ENCODE assay signal across 1 cellular context in genomic region chr20:25525857-25526256, GRCh38.
TF ChIP-seq lines count a peak whose summit lies in the region.

No MANE protein-coding gene starts in this region.

TF ChIP-seq in HepG2, 621 proteins besides CTCF, POLR2A, EP300 and RAD21 (continued from another document and continues in another):
- TF ChIP-seq ZNF770 (CRISPR knock-in tag; IDR thresholded peaks at IDR 0.05): no peak
- no peak for TF ChIP-seq ZKSCAN5 (CRISPR knock-in tag; IDR thresholded peaks at IDR 0.05)
- TF ChIP-seq ZNF772 (CRISPR knock-in tag; IDR thresholded peaks at IDR 0.05): no peak; the same call in 1 of the 2 replicates
- TF ChIP-seq ZBTB8A (CRISPR knock-in tag; IDR thresholded peaks at IDR 0.05; ENCODE audit: borderline replicate concordance, low read depth): no peak
- TF ChIP-seq ZNF260 (CRISPR knock-in tag; IDR thresholded peaks at IDR 0.05; ENCODE audit: borderline replicate concordance, low read depth): no peak
- TF ChIP-seq DBP (CRISPR knock-in tag; IDR thresholded peaks at IDR 0.05; ENCODE audit: not compliant biosample characterization): no peak
- TF ChIP-seq ZNF614 (CRISPR knock-in tag; IDR thresholded peaks at IDR 0.05; ENCODE audit: borderline replicate concordance): no peak
- TF ChIP-seq NFATC3 (CRISPR knock-in tag; IDR thresholded peaks at IDR 0.05): no peak
- TF ChIP-seq CENPX (CRISPR knock-in tag; IDR thresholded peaks at IDR 0.05): no peak
- TF ChIP-seq ZFP90 (CRISPR knock-in tag; IDR thresholded peaks at IDR 0.05; ENCODE audit: borderline replicate concordance): no peak
- no peak for TF ChIP-seq ZNF407 (CRISPR knock-in tag; IDR thresholded peaks at IDR 0.05; ENCODE audit: not compliant biosample characterization)
- no peak for TF ChIP-seq ZNF446 (CRISPR knock-in tag; IDR thresholded peaks at IDR 0.05)
- peak; percentile 64; the same call in 1 of the 2 replicates for TF ChIP-seq ZNF292 (CRISPR knock-in tag; IDR thresholded peaks at IDR 0.05; ENCODE audit: borderline replicate concordance, low read depth)
- no peak for TF ChIP-seq ZNF101 (CRISPR knock-in tag; IDR thresholded peaks at IDR 0.05; ENCODE audit: borderline replicate concordance, low read depth)
- TF ChIP-seq RFXANK (CRISPR knock-in tag; IDR thresholded peaks at IDR 0.05): no peak
- TF ChIP-seq TARDBP (CRISPR knock-in tag; IDR thresholded peaks at IDR 0.05): peak; percentile 74; the same call in 1 of the 2 replicates
- TF ChIP-seq HNRNPUL1 (IDR thresholded peaks at IDR 0.05; ENCODE audit: low read depth, low read length): no peak
- peak; percentile 75; the same call in 1 of the 2 replicates for TF ChIP-seq ZNF878 (CRISPR knock-in tag; IDR thresholded peaks at IDR 0.05)
- peak; percentile 90 for TF ChIP-seq CEBPG (CRISPR knock-in tag; IDR thresholded peaks at IDR 0.05)
- TF ChIP-seq EHMT2 (IDR thresholded peaks at IDR 0.05; ENCODE audit: borderline replicate concordance, low read depth, low read length): peak; percentile 88; the same call in 1 of the 2 replicates
- TF ChIP-seq, protein P1, sequence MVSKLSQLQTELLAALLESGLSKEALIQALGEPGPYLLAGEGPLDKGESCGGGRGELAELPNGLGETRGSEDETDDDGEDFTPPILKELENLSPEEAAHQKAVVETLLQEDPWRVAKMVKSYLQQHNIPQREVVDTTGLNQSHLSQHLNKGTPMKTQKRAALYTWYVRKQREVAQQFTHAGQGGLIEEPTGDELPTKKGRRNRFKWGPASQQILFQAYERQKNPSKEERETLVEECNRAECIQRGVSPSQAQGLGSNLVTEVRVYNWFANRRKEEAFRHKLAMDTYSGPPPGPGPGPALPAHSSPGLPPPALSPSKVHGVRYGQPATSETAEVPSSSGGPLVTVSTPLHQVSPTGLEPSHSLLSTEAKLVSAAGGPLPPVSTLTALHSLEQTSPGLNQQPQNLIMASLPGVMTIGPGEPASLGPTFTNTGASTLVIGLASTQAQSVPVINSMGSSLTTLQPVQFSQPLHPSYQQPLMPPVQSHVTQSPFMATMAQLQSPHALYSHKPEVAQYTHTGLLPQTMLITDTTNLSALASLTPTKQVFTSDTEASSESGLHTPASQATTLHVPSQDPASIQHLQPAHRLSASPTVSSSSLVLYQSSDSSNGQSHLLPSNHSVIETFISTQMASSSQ (IDR thresholded peaks at IDR 0.05; ENCODE audit: low read depth): 0 out of 2 replicates have a peak, but pooled peaks have one; percentile 37
- TF ChIP-seq, protein P1 (CRISPR knock-in tag; IDR thresholded peaks at IDR 0.05; ENCODE audit: borderline replicate concordance): no peak
- TF ChIP-seq, protein P2, sequence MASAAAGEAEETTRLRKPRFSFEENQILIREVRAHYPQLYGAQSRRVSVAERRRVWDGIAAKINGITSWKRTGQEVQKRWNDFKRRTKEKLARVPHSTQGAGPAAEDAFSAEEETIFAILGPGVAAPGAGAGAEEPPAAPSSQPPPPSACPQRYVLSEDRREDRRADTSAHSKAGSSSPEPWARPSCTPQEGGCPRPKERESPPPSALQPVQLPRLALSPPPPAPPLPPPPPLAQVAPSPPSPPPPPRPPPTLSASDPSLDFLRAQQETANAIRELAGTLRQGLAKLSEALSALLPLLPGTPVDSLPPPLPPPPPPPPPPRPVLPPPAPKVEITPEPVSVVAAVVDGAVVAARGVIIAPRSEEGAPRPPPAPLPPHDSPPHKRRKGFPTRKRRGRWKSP (CRISPR knock-in tag; IDR thresholded peaks at IDR 0.05): no peak
- no peak for TF ChIP-seq ZNF232 (CRISPR knock-in tag; IDR thresholded peaks at IDR 0.05; ENCODE audit: borderline replicate concordance)
- no peak for TF ChIP-seq ZNF3 (CRISPR knock-in tag; IDR thresholded peaks at IDR 0.05)
- TF ChIP-seq ZNF34 (CRISPR knock-in tag; IDR thresholded peaks at IDR 0.05; ENCODE audit: borderline replicate concordance): no peak
- TF ChIP-seq, protein P3, sequence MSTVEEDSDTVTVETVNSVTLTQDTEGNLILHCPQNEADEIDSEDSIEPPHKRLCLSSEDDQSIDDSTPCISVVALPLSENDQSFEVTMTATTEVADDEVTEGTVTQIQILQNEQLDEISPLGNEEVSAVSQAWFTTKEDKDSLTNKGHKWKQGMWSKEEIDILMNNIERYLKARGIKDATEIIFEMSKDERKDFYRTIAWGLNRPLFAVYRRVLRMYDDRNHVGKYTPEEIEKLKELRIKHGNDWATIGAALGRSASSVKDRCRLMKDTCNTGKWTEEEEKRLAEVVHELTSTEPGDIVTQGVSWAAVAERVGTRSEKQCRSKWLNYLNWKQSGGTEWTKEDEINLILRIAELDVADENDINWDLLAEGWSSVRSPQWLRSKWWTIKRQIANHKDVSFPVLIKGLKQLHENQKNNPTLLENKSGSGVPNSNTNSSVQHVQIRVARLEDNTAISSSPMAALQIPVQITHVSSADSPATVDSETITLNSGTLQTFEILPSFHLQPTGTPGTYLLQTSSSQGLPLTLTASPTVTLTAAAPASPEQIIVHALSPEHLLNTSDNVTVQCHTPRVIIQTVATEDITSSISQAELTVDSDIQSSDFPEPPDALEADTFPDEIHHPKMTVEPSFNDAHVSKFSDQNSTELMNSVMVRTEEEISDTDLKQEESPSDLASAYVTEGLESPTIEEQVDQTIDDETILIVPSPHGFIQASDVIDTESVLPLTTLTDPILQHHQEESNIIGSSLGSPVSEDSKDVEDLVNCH (CRISPR knock-in tag; IDR thresholded peaks at IDR 0.05): no peak
- TF ChIP-seq THAP8 (CRISPR knock-in tag; IDR thresholded peaks at IDR 0.05; ENCODE audit: borderline replicate concordance): no peak
- TF ChIP-seq NR1H2 (CRISPR knock-in tag; IDR thresholded peaks at IDR 0.05; ENCODE audit: borderline replicate concordance, low read depth): no peak
- TF ChIP-seq SIN3B (IDR thresholded peaks at IDR 0.05; ENCODE audit: low read length): no peak
- TF ChIP-seq ZNF672 (CRISPR knock-in tag; IDR thresholded peaks at IDR 0.05): no peak
- TF ChIP-seq CEBPB (IDR thresholded peaks at IDR 0.05; ENCODE audit: borderline replicate concordance, low read depth, low read length): peak; percentile 97
- TF ChIP-seq GPBP1L1 (CRISPR knock-in tag; IDR thresholded peaks at IDR 0.05): no peak
- TF ChIP-seq HDAC6 (IDR thresholded peaks at IDR 0.05; ENCODE audit: low read depth, low read length): no peak
- peak; percentile 90 for TF ChIP-seq FOSL2 (CRISPR knock-in tag; IDR thresholded peaks at IDR 0.05)
- TF ChIP-seq MTA1 (CRISPR knock-in tag; IDR thresholded peaks at IDR 0.05; ENCODE audit: borderline replicate concordance): no peak; the same call in 1 of the 2 replicates
- TF ChIP-seq ZNF580 (CRISPR knock-in tag; IDR thresholded peaks at IDR 0.05; ENCODE audit: borderline replicate concordance, low read depth): no peak; the same call in 1 of the 2 replicates
- TF ChIP-seq, protein P4, sequence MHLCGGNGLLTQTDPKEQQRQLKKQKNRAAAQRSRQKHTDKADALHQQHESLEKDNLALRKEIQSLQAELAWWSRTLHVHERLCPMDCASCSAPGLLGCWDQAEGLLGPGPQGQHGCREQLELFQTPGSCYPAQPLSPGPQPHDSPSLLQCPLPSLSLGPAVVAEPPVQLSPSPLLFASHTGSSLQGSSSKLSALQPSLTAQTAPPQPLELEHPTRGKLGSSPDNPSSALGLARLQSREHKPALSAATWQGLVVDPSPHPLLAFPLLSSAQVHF (CRISPR knock-in tag; IDR thresholded peaks at IDR 0.05): no peak
